31 cellular contexts compared by ENCODE assay signal in the genomic region with DNA sequence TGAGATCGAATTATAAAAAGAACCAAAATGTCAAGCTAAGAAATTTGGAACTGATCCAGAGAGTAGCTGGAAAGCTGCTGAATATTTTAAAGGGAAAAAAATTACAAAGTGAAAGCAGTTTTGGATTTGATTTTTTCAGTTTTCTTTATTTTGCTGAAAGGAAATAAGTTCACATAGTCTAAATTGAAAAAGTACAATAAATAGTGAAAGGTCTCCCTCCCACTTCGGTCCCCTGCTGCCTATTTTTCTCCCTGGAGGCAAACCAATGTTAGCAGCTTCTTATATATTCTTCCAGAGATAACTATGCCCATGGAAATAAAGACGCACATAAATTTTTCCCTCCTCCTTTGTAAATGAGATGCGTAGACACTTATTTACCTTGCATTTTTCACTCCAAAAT. TPM values are rescaled to one million over a fixed set of nuclear protein-coding genes. Genes with fewer than 3 reads are reported as not detected.
DNase-seq lines count a peak whose midpoint lies in the region; ATAC-seq and TF ChIP-seq lines count a peak whose summit lies in the region.
"Had no signal": no experiment of that assay in that cellular context is flagged by ENCODE, and none has a peak within 500 bp of the region (broad histone marks: within the 10 kb centered on the region; RNA-seq: fewer than 3 reads in every experiment).

No MANE protein-coding gene starts in this region.

- DNase-seq in left ventricle myocardium inferior (no peak), right cardiac atrium (no peak), body of pancreas (no peak), tibial nerve (ENCODE audit: low spot score in 2 of 2) (no peak), ecto neural progenitor cell (ENCODE audit: low spot score) (no peak), NCI-H2107 treated with DMSO at 0.1 percent for 48 hours (lab: John Stamatoyannopoulos, UW; ENCODE audit: unreplicated experiment) (no peak), amniotic stem cell (lab: John Stamatoyannopoulos, UW) (no peak)
- DNase-seq: activated CD4-positive, alpha-beta T cell treated with anti-CD3 and anti-CD28 coated beads, Interleukin-2, amount 50 U/mL, for 4 hours; activated CD8-positive, alpha-beta memory T cell treated with anti-CD3 and anti-CD28 coated beads, Interleukin-2, amount 10 ng/mL, durations not matched to agents 7 days and 5 days; activated naive CD8-positive, alpha-beta T cell treated with anti-CD3 and anti-CD28 coated beads, Interleukin-2, amount 50 U/mL, for 24 hours; activated T-cell treated with anti-CD3 and anti-CD28 coated beads, Interleukin-2, amount 50 U/mL, for 4 hours; CD4-positive, alpha-beta T cell; dorsolateral prefrontal cortex; EL; H9; kidney; naive thymus-derived CD4-positive, alpha-beta T cell; NCI-H2029; NCI-H524 treated with DMSO at 0.1 percent for 48 hours; NK-92 treated with Interleukin-12 subunit alpha and Interleukin-12 subunit beta, amount 100 ng/mL, for 24 hours; occipital lobe; PC-9; stimulated activated CD4-positive, alpha-beta T cell treated with anti-CD3 and anti-CD28 coated beads, Interleukin-1b, Interleukin-23, amount 100 ng/mL, for 48 hours; stimulated activated naive CD8-positive, alpha-beta T cell treated with anti-CD3 and anti-CD28 coated beads, Interleukin-15, Interleukin-2, amounts not matched to agents 100 U/mL and 50 U/mL, for 24 hours; T-helper 2 cell; testis had no signal

- 36% methylated on average over 4 of the region's 4 CpGs for WGBS in right cardiac atrium
- 35% methylated on average over 4 of the region's 4 CpGs for WGBS in body of pancreas, 2 donors
- 14 to 16% methylated on average over 4 of the region's 4 CpGs for WGBS in tibial nerve, 2 donors

- H3K4me3 ChIP-seq in left ventricle myocardium inferior (no peak overlapping the region), right cardiac atrium (ENCODE audit: low read length) (no peak overlapping the region), body of pancreas (no peak overlapping the region), muscle layer of duodenum (ENCODE audit: low read depth in 1 of 2, low read length in 2 of 2) (no peak overlapping the region), tibial nerve (peak overlapping the region in 1 of 4 donors; percentile 5)
- H3K4me3 ChIP-seq: A549, dorsolateral prefrontal cortex, PC-9, smooth muscle cell, testis, vagina had no signal

- peak overlapping the region; percentile 36 for H3K27ac ChIP-seq in left ventricle myocardium inferior (replicated peaks)
- H3K27ac ChIP-seq in right cardiac atrium (ENCODE audit: low read length), result no peak overlapping the region
- H3K27ac ChIP-seq in body of pancreas, result peak overlapping the region in 3 of 4 donors; percentile 65 to 77 (median 77)
- H3K27ac ChIP-seq in muscle layer of duodenum (ENCODE audit: low read length), result peak overlapping the region; percentile 19
- H3K27ac ChIP-seq in tibial nerve, result peak overlapping the region in 3 of 4 donors; percentile 6 to 86 (median 82)
- H3K27ac ChIP-seq: A549, PC-9, vagina had no signal

- intact Hi-C loops in left ventricle myocardium inferior (cut with micrococcal nuclease), result no loop called here
- intact Hi-C loops in right cardiac atrium (cut with DNase I), result no loop called here
- intact Hi-C loops in body of pancreas (cut with DNase I), result no loop called here

- peaks cover 7% of the 10 kb centered on the region for H3K4me1 ChIP-seq in left ventricle myocardium inferior
- no peaks in the 10 kb centered on the region for H3K4me1 ChIP-seq in right cardiac atrium (ENCODE audit: control insufficient read depth, insufficient read depth, low read length)
- H3K4me1 ChIP-seq in body of pancreas, result peaks cover 38% of the 10 kb centered on the region
- H3K4me1 ChIP-seq in muscle layer of duodenum (ENCODE audit: control insufficient read depth in 1 of 2, insufficient read depth in 2 of 2, low read length in 2 of 2), result peaks cover 5 to 8% of the 10 kb centered on the region in 2 donors
- peaks cover 0 to 17% (median 3%) of the 10 kb centered on the region in 4 donors for H3K4me1 ChIP-seq in tibial nerve
- H3K4me1 ChIP-seq: A549, testis, vagina had no signal

- H3K36me3 ChIP-seq in left ventricle myocardium inferior (no peaks in the 10 kb centered on the region), body of pancreas (replicated peaks in 1 of 2; ENCODE audit: insufficient read depth in 1 of 2, low read depth in 2 of 2) (no peaks in the 10 kb centered on the region), muscle layer of duodenum (ENCODE audit: control insufficient read depth in 1 of 2, insufficient read depth in 2 of 2, low read length in 2 of 2) (no peaks in the 10 kb centered on the region), tibial nerve (no peaks in the 10 kb centered on the region)
- H3K36me3 ChIP-seq: vagina had no signal

- TF ChIP-seq EP300 in tibial nerve (IDR thresholded peaks at IDR 0.05), result no peak

- H3K27me3 ChIP-seq in left ventricle myocardium inferior (ENCODE audit: low read depth) (no peaks in the 10 kb centered on the region), right cardiac atrium (ENCODE audit: control insufficient read depth, insufficient read depth) (no peaks in the 10 kb centered on the region), body of pancreas (no peaks in the 10 kb centered on the region), muscle layer of duodenum (ENCODE audit: low read depth, low read length) (no peaks in the 10 kb centered on the region), tibial nerve (no peaks in the 10 kb centered on the region)
- H3K27me3 ChIP-seq: testis, vagina had no signal

- ATAC-seq in right cardiac atrium, result no peak
- ATAC-seq in body of pancreas, result no peak
- ATAC-seq: A549; activated CD4-positive, CD25-positive, alpha-beta regulatory T cell treated with anti-CD3 and anti-CD28 coated beads, Interleukin-2, amount 50 U/mL, for 24 hours; activated CD8-positive, alpha-beta memory T cell treated with anti-CD3 and anti-CD28 coated beads, Interleukin-2, amount 10 ng/mL, durations not matched to agents 7 days and 5 days; activated naive CD8-positive, alpha-beta T cell treated with anti-CD3 and anti-CD28 coated beads, Interleukin-2, amount 50 U/mL, for 24 hours; activated T-cell treated with anti-CD3 and anti-CD28 coated beads, Interleukin-2, amount 50 U/mL, for 4 hours; naive thymus-derived CD4-positive, alpha-beta T cell; stimulated activated naive CD8-positive, alpha-beta T cell treated with anti-CD3 and anti-CD28 coated beads, Interleukin-15, Interleukin-2, amounts not matched to agents 100 U/mL and 50 U/mL, for 24 hours had no signal

- TF ChIP-seq POLR2A in body of pancreas (IDR thresholded peaks at IDR 0.05) (no peak), tibial nerve (IDR thresholded peaks at IDR 0.05) (no peak)

- TF ChIP-seq CTCF in left ventricle myocardium inferior (IDR thresholded peaks at IDR 0.05; ENCODE audit: borderline replicate concordance), result no peak
- no peak for TF ChIP-seq CTCF in body of pancreas (IDR thresholded peaks at IDR 0.05)
- TF ChIP-seq CTCF in tibial nerve (IDR thresholded peaks at IDR 0.05), result no peak

- H3K9me3 ChIP-seq in left ventricle myocardium inferior (replicated peaks) (no peaks in the 10 kb centered on the region), right cardiac atrium (ENCODE audit: control insufficient read depth, low read length) (no peaks in the 10 kb centered on the region), body of pancreas (no peaks in the 10 kb centered on the region), muscle layer of duodenum (ENCODE audit: control insufficient read depth in 1 of 2, low read length in 2 of 2) (no peaks in the 10 kb centered on the region), tibial nerve (no peaks in the 10 kb centered on the region)
- H3K9me3 ChIP-seq: A549, testis, vagina had no signal

RNA-seq across cellular contexts. Expression of a gene that starts 11.4 kb away (rescaled TPM):
- total RNA-seq in left ventricle myocardium inferior (563 TPM), right cardiac atrium (100 to 1,000 TPM; 447 to 559 (median 471) TPM), body of pancreas (100 to 1,000 TPM in 1 of 2 donors, 10 to 100 TPM in 1; 77.8 to 103 TPM), tibial nerve (100 to 1,000 TPM; 133 to 211 (median 177) TPM)
- polyA plus RNA-seq in right cardiac atrium, result 365 TPM
